Comparison of ENCODE assay signal across 1 cellular context in genomic region chr7:151228024-151228866, GRCh38.
TF ChIP-seq lines count a peak whose summit lies in the region.

No MANE protein-coding gene starts in this region.

TF ChIP-seq in K562, 482 proteins besides CTCF, POLR2A, EP300 and RAD21 (continued from another document):
- TF ChIP-seq NCOA2 (IDR thresholded peaks at IDR 0.05; ENCODE audit: partially characterized antibody in 2 of 2) (no peak), SFPQ (IDR thresholded peaks at IDR 0.05; ENCODE audit: low read depth, low read length) (no peak), TBP (optimal IDR thresholded peaks at IDR 0.05; ENCODE audit: low read depth, low read length) (peak; percentile 47), TFAP4 (CRISPR knock-in tag; IDR thresholded peaks at IDR 0.05; ENCODE audit: borderline replicate concordance) (0 out of 2 replicates have a peak, but pooled peaks have one; percentile 26), ZNF217 (CRISPR knock-in tag; IDR thresholded peaks at IDR 0.05) (no peak), HNRNPK (IDR thresholded peaks at IDR 0.05; ENCODE audit: low read depth, low read length, poor library complexity, severe bottlenecking) (no peak), ELK3 (CRISPR knock-in tag; IDR thresholded peaks at IDR 0.05) (no peak), DIDO1 (tag; IDR thresholded peaks at IDR 0.05; ENCODE audit: low read depth) (no peak), LEF1 (IDR thresholded peaks at IDR 0.05) (0 out of 2 replicates have a peak, but pooled peaks have one; percentile 41), NFIC (IDR thresholded peaks at IDR 0.05) (0 out of 2 replicates have a peak, but pooled peaks have one; percentile 10)
